15 cellular contexts compared by ENCODE assay signal in genomic region chr13:21949818-21950429, GRCh38.
"Had no signal": no experiment of that assay in that cellular context is flagged by ENCODE, and none has a peak within 500 bp of the region (broad histone marks: within the 10 kb centered on the region; RNA-seq: fewer than 3 reads in every experiment).

No MANE protein-coding gene starts in this region.

- H3K27me3 ChIP-seq: ascending aorta, right atrium auricular region, thyroid gland, vagina had no signal

- H3K27ac ChIP-seq: ascending aorta, dorsolateral prefrontal cortex, lower lobe of right lung, right atrium auricular region, skin epidermis, thyroid gland, vagina had no signal

- DNase-seq: activated CD4-positive, alpha-beta memory T cell treated with anti-CD3 and anti-CD28 coated beads, Interleukin-2, amount 10 ng/mL, durations not matched to agents 7 days and 5 days; activated gamma-delta T cell treated with Interleukin-2 at 50 U/mL for 16 hours; activated naive CD8-positive, alpha-beta T cell treated with anti-CD3 and anti-CD28 coated beads, Interleukin-2, amount 10 ng/mL, durations not matched to agents 7 days and 5 days; activated T-cell treated with anti-CD3 and anti-CD28 coated beads, Interleukin-2, amount 50 U/mL, for 72 hours; dorsolateral prefrontal cortex; immature natural killer cell; lower lobe of right lung; naive thymus-derived CD4-positive, alpha-beta T cell; stimulated activated CD4-positive, alpha-beta T cell treated with anti-CD3 and anti-CD28 coated beads, Interleukin-4, amount 100 ng/mL, for 4 hours; thyroid gland had no signal

- H3K4me1 ChIP-seq: ascending aorta, lower lobe of right lung, right atrium auricular region, thyroid gland, vagina had no signal

- H3K9me3 ChIP-seq: thyroid gland, vagina had no signal

- H3K36me3 ChIP-seq: ascending aorta, lower lobe of right lung, right atrium auricular region, thyroid gland, vagina had no signal

- H3K4me3 Mint-ChIP-seq: activated CD4-positive, alpha-beta memory T cell treated with anti-CD3 and anti-CD28 coated beads, Interleukin-2, amount 10 ng/mL, durations not matched to agents 7 days and 5 days; activated naive CD8-positive, alpha-beta T cell treated with anti-CD3 and anti-CD28 coated beads, Interleukin-2, amount 10 ng/mL, durations not matched to agents 7 days and 5 days; activated T-cell treated with anti-CD3 and anti-CD28 coated beads, Interleukin-2, amount 50 U/mL, for 72 hours; immature natural killer cell; naive thymus-derived CD4-positive, alpha-beta T cell had no signal

- H3K27me3 Mint-ChIP-seq: activated CD4-positive, alpha-beta memory T cell treated with anti-CD3 and anti-CD28 coated beads, Interleukin-2, amount 10 ng/mL, durations not matched to agents 7 days and 5 days; activated naive CD8-positive, alpha-beta T cell treated with anti-CD3 and anti-CD28 coated beads, Interleukin-2, amount 10 ng/mL, durations not matched to agents 7 days and 5 days; naive thymus-derived CD4-positive, alpha-beta T cell had no signal

- ATAC-seq: activated T-cell treated with anti-CD3 and anti-CD28 coated beads, Interleukin-2, amount 50 U/mL, for 72 hours; esophagus mucosa; lower lobe of right lung; naive thymus-derived CD4-positive, alpha-beta T cell had no signal

- H3K27ac Mint-ChIP-seq: activated CD4-positive, alpha-beta memory T cell treated with anti-CD3 and anti-CD28 coated beads, Interleukin-2, amount 10 ng/mL, durations not matched to agents 7 days and 5 days; activated naive CD8-positive, alpha-beta T cell treated with anti-CD3 and anti-CD28 coated beads, Interleukin-2, amount 10 ng/mL, durations not matched to agents 7 days and 5 days; activated T-cell treated with anti-CD3 and anti-CD28 coated beads, Interleukin-2, amount 50 U/mL, for 72 hours; immature natural killer cell; naive thymus-derived CD4-positive, alpha-beta T cell had no signal

- H3K4me3 ChIP-seq: ascending aorta, dorsolateral prefrontal cortex, lower lobe of right lung, right atrium auricular region, skin epidermis, thyroid gland, vagina had no signal

- H3K4me1 Mint-ChIP-seq: activated CD4-positive, alpha-beta memory T cell treated with anti-CD3 and anti-CD28 coated beads, Interleukin-2, amount 10 ng/mL, durations not matched to agents 7 days and 5 days; activated naive CD8-positive, alpha-beta T cell treated with anti-CD3 and anti-CD28 coated beads, Interleukin-2, amount 10 ng/mL, durations not matched to agents 7 days and 5 days; immature natural killer cell had no signal
